In the genomic region with DNA sequence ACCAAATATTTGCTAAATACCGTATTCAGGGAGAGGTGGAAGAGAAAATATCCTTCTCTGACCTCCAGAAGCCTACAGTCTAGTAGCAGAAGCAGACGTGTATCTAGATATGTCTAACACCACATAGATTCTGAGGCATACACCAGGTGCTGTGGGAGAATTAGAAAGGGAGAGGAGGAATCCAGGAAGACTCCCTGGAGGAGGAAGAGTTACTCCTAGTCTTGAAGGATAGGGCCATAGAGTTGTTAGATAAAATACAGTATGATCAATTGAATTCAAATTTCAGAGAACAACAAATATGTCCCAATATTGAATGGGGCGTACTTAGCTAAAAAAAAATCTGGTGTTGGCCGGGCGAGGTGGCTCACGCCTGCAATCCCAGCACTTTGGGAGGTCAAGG, we compare ENCODE assay signal across 1 cellular context.
TF ChIP-seq lines count a peak whose summit lies in the region.

No MANE protein-coding gene starts in this region.

TF ChIP-seq in GM12878, 131 proteins besides CTCF, POLR2A, EP300 and RAD21 (continued from another document):
- TF ChIP-seq, protein P1, sequence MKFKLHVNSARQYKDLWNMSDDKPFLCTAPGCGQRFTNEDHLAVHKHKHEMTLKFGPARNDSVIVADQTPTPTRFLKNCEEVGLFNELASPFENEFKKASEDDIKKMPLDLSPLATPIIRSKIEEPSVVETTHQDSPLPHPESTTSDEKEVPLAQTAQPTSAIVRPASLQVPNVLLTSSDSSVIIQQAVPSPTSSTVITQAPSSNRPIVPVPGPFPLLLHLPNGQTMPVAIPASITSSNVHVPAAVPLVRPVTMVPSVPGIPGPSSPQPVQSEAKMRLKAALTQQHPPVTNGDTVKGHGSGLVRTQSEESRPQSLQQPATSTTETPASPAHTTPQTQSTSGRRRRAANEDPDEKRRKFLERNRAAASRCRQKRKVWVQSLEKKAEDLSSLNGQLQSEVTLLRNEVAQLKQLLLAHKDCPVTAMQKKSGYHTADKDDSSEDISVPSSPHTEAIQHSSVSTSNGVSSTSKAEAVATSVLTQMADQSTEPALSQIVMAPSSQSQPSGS (IDR thresholded peaks at IDR 0.05; ENCODE audit: low read length) = no peak
- TF ChIP-seq WRNIP1 (IDR thresholded peaks at IDR 0.05; ENCODE audit: borderline replicate concordance, low read depth, low read length) (no peak), CREM (IDR thresholded peaks at IDR 0.05; ENCODE audit: low read depth) (no peak), HDGF (IDR thresholded peaks at IDR 0.05) (no peak), ZBTB40 (IDR thresholded peaks at IDR 0.05; ENCODE audit: borderline replicate concordance) (no peak), CEBPB (IDR thresholded peaks at IDR 0.05; ENCODE audit: borderline replicate concordance in 1 of 2, low read depth in 2 of 2, low read length in 2 of 2) (no peak), RFX5 (IDR thresholded peaks at IDR 0.05; ENCODE audit: low read depth, low read length) (no peak), USF2 (IDR thresholded peaks at IDR 0.05; ENCODE audit: borderline replicate concordance, low read depth, low read length) (no peak), NFXL1 (IDR thresholded peaks at IDR 0.05; ENCODE audit: borderline replicate concordance) (no peak), NFIC (IDR thresholded peaks at IDR 0.05; ENCODE audit: low read depth, low read length) (no peak), POU2F2 (IDR thresholded peaks at IDR 0.05; ENCODE audit: borderline replicate concordance, low read depth, low read length) (no peak)
- TF ChIP-seq, protein P2, sequence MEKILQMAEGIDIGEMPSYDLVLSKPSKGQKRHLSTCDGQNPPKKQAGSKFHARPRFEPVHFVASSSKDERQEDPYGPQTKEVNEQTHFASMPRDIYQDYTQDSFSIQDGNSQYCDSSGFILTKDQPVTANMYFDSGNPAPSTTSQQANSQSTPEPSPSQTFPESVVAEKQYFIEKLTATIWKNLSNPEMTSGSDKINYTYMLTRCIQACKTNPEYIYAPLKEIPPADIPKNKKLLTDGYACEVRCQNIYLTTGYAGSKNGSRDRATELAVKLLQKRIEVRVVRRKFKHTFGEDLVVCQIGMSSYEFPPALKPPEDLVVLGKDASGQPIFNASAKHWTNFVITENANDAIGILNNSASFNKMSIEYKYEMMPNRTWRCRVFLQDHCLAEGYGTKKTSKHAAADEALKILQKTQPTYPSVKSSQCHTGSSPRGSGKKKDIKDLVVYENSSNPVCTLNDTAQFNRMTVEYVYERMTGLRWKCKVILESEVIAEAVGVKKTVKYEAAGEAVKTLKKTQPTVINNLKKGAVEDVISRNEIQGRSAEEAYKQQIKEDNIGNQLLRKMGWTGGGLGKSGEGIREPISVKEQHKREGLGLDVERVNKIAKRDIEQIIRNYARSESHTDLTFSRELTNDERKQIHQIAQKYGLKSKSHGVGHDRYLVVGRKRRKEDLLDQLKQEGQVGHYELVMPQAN (conservative IDR thresholded peaks at IDR 0.05) = no peak
